ENCODE assay signal across 9 cellular contexts in the genomic region with DNA sequence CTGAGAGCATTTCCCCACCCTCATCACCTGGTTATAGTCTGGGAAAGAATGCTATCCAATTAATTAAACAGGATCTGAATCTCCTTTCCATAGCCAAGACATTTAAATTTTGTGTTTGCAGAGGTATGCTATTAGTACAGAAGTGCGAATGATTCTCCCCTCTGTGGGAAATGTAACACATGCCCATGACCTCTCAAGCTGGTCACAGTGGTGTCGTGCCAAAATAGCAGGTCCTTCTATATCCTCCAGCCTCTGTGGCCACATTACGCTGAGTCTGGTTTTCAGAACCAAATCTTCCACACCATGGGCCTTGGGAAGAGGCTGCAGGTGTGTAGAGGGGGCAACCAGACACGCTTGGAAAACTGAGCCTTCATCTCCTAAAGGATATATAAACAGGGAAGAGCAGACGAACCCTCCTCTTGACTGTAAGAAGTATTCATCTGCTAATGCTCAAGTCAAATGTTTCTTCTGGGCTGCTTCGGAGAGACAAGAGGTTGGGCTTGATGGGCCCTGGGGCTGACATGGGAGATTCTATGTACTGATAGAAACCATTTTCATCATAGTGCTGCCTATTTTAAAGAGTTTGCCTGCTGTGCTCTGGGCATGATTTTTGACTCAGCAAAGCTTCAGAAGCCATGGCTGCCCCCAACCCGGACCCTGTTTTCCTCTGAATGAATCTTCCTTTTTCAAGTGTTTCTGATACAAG.
"Had no signal": no experiment of that assay in that cellular context is flagged by ENCODE, and none has a peak within 500 bp of the region (broad histone marks: within the 10 kb centered on the region; RNA-seq: fewer than 3 reads in every experiment).

No MANE protein-coding gene starts in this region.

- ATAC-seq: GM23338, HCT116, HepG2 had no signal

- H3K4me3 ChIP-seq: GM23338, HAP-1 had no signal

- H3K9me3 ChIP-seq: HAP-1 had no signal

- H3K36me3 ChIP-seq: HAP-1 had no signal

- H3K27ac ChIP-seq: HL-60 had no signal

- H2AFZ ChIP-seq: GM23338 had no signal

- DNase-seq: H7, HFFc6, KBM-7 had no signal

- H3K4me1 ChIP-seq: HAP-1 had no signal

- FAIRE-seq: H1, HepG2 had no signal

- H3K4me2 ChIP-seq: GM23338 had no signal
